Comparison of ENCODE assay signal across 2 cellular contexts in genomic region chr1:203624341-203624712, GRCh38.
TF ChIP-seq lines count a peak whose summit lies in the region.

No MANE protein-coding gene starts in this region.

TF ChIP-seq in GM23338, 12 proteins besides CTCF, POLR2A, EP300 and RAD21:
- TF ChIP-seq REST (IDR thresholded peaks at IDR 0.05; ENCODE audit: unreplicated experiment): no peak
- no peak for TF ChIP-seq ZNF331 (CRISPR knock-in tag; IDR thresholded peaks at IDR 0.05; ENCODE audit: low read depth)
- no peak for TF ChIP-seq ZNF462 (CRISPR knock-in tag; IDR thresholded peaks at IDR 0.05)
- TF ChIP-seq ETS1 (IDR thresholded peaks at IDR 0.05): no peak
- TF ChIP-seq EZH2 (IDR thresholded peaks at IDR 0.05; ENCODE audit: low read depth, unreplicated experiment): no peak
- no peak for TF ChIP-seq ZNF114 (CRISPR knock-in tag; IDR thresholded peaks at IDR 0.05)
- TF ChIP-seq POLR2AphosphoS5 (IDR thresholded peaks at IDR 0.05; ENCODE audit: low read depth): no peak
- TF ChIP-seq JUNB (IDR thresholded peaks at IDR 0.05; ENCODE audit: unreplicated experiment): no peak
- no peak for TF ChIP-seq NANOG (IDR thresholded peaks at IDR 0.05; ENCODE audit: borderline replicate concordance)
- TF ChIP-seq EZH2phosphoT487 (IDR thresholded peaks at IDR 0.05; ENCODE audit: unreplicated experiment): no peak
- TF ChIP-seq CREB1 (CRISPR knock-in tag; IDR thresholded peaks at IDR 0.05; ENCODE audit: low read depth): no peak

TF ChIP-seq in neural cell, 6 proteins besides CTCF, POLR2A, EP300 and RAD21 (continued from another document):
- TF ChIP-seq REST (IDR thresholded peaks at IDR 0.05; ENCODE audit: borderline replicate concordance) (no peak), MXI1 (conservative IDR thresholded peaks at IDR 0.05; ENCODE audit: poor library complexity, severe bottlenecking) (no peak), SMC3 (conservative IDR thresholded peaks at IDR 0.05; ENCODE audit: poor library complexity) (no peak)
TF ChIP-seq in neural cell: peak in this region for 0.
